In genomic region chr12:52801773-52802172, GRCh38 we compare ENCODE assay signal across 1 cellular context.
TF ChIP-seq lines count a peak whose summit lies in the region.

No MANE protein-coding gene starts in this region.

TF ChIP-seq in H1, 55 proteins besides CTCF, POLR2A, EP300 and RAD21:
- TF ChIP-seq KDM1A (IDR thresholded peaks at IDR 0.05; ENCODE audit: borderline replicate concordance, low read length) (no peak), TEAD4 (IDR thresholded peaks at IDR 0.05; ENCODE audit: low read depth, low read length) (no peak), BRCA1 (IDR thresholded peaks at IDR 0.05; ENCODE audit: low read depth, low read length) (no peak), EGR1 (IDR thresholded peaks at IDR 0.05; ENCODE audit: borderline replicate concordance, low read depth, low read length) (no peak), SIN3A (conservative IDR thresholded peaks at IDR 0.05 in 1 of 2, IDR thresholded peaks at IDR 0.05 in 1 of 2; ENCODE audit: low read depth in 1 of 2, low read length in 2 of 2) (no peak)
